Comparison of ENCODE assay signal across 15 cellular contexts in genomic region chr1:3673381-3674099, GRCh38. TPM values are rescaled to one million over a fixed set of nuclear protein-coding genes. Genes with fewer than 3 reads are reported as not detected.
A peak's percentile ranks its signal among the peaks of the same experiment; 100 is the strongest.
DNase-seq lines count a peak whose midpoint lies in the region; ATAC-seq, FAIRE-seq and TF ChIP-seq lines count a peak whose summit lies in the region.
"Had no signal": no experiment of that assay in that cellular context is flagged by ENCODE, and none has a peak within 500 bp of the region (broad histone marks: within the 10 kb centered on the region; RNA-seq: fewer than 3 reads in every experiment).

No MANE protein-coding gene starts in this region.

- no peak overlapping the region for H3K23ac ChIP-seq in H1 (ENCODE audit: insufficient read length)

- no peaks in the 10 kb centered on the region for H3K79me2 ChIP-seq in H1 (ENCODE audit: control insufficient read depth in 1 of 2, insufficient read depth in 2 of 2, low read length in 2 of 2)

- no peak overlapping the region for H2BK120ac ChIP-seq in H1 (replicated peaks; ENCODE audit: low read depth, low read length)

- no peak for TF ChIP-seq CTCF in H1 (IDR thresholded peaks at IDR 0.05; ENCODE audit: control extremely low read depth in 1 of 3, insufficient read depth in 1 of 3, low read depth in 1 of 3, low read length in 3 of 3)

- FAIRE-seq in H1 (lab: Jason Lieb, UNC): no peak
- FAIRE-seq: A549 had no signal

- H3K9me3 ChIP-seq in H1 (ENCODE audit: insufficient read depth in 2 of 2, low read depth in 1 of 2, low read length in 1 of 2): no peaks in the 10 kb centered on the region
- H3K9me3 ChIP-seq: A549, transverse colon had no signal

- no peak overlapping the region for H2BK20ac ChIP-seq in H1 (ENCODE audit: low read length)

- H4K5ac ChIP-seq in H1 (ENCODE audit: insufficient read length, low read depth, low read length): no peak overlapping the region

- 86% methylated on average over 25 of the region's 25 CpGs; no CpG with 5 or more reads in 1 of the 2 experiments for WGBS in H1 (ENCODE audit: extremely low coverage in 1 of 2, insufficient coverage in 1 of 2, insufficient read length in 1 of 2, insufficient replicate concordance in 2 of 2, low coverage in 1 of 2, low lambda C conversion rate in 2 of 2, missing lambda C conversion rate in 1 of 2), 2 experiments

- H3K18ac ChIP-seq in H1 (ENCODE audit: extremely low read depth, low read length): no peak overlapping the region

- H3K27me3 ChIP-seq in H1 (replicated peaks in 1 of 4; ENCODE audit: control insufficient read depth in 3 of 4, extremely low read depth in 1 of 4, insufficient read depth in 3 of 4, low read length in 3 of 4): peaks cover 0 to 3% (median 0%) of the 10 kb centered on the region in 4 experiments; a peak in 2 of 7 replicates

- peak overlapping the region; percentile 27 for H3K27ac Mint-ChIP-seq in activated T-cell treated with anti-CD3 and anti-CD28 coated beads, Interleukin-2, amount 50 U/mL, for 72 hours
- peak overlapping the region; percentile 73 to 93 (median 73) for H3K27ac Mint-ChIP-seq in IgD-negative memory B cell
- H3K27ac Mint-ChIP-seq in stimulated activated naive CD8-positive, alpha-beta T cell treated with anti-CD3 and anti-CD28 coated beads, Interleukin-15, amount 100 ng/mL, for 72 hours: peak overlapping the region; percentile 35 to 82

- peak in 1 of 2 donors; percentile 15 for ATAC-seq in activated T-cell treated with anti-CD3 and anti-CD28 coated beads, Interleukin-2, amount 50 U/mL, for 72 hours (replicated peaks in 1 of 2)
- ATAC-seq in stimulated activated naive CD8-positive, alpha-beta T cell treated with anti-CD3 and anti-CD28 coated beads, Interleukin-15, amount 100 ng/mL, for 72 hours: no peak
- ATAC-seq in HG03025 (IDR thresholded peaks at IDR 0.05; ENCODE audit: low FRiP score, unreplicated experiment): no peak
- ATAC-seq: A549, Panc1 had no signal

- H3K27me3 Mint-ChIP-seq in activated T-cell treated with anti-CD3 and anti-CD28 coated beads, Interleukin-2, amount 50 U/mL, for 72 hours (ENCODE audit: low read depth): no peaks in the 10 kb centered on the region
- peaks cover 10% of the 10 kb centered on the region for H3K27me3 Mint-ChIP-seq in IgD-negative memory B cell
- H3K27me3 Mint-ChIP-seq in stimulated activated naive CD8-positive, alpha-beta T cell treated with anti-CD3 and anti-CD28 coated beads, Interleukin-15, amount 100 ng/mL, for 72 hours: peaks cover 53% of the 10 kb centered on the region

- H3K9ac ChIP-seq in H1 (replicated peaks in 1 of 4; ENCODE audit: extremely low read depth in 1 of 4, low read depth in 3 of 4, low read length in 3 of 4): no peak overlapping the region

- H3K23me2 ChIP-seq in H1 (ENCODE audit: low read depth, low read length): peaks cover 4% of the 10 kb centered on the region; the same call in 1 of the 2 replicates

- H3K4me1 ChIP-seq in H1 (replicated peaks in 1 of 4; ENCODE audit: control insufficient read depth in 3 of 4, insufficient read depth in 4 of 4, low read length in 3 of 4): peaks cover 0 to 35% (median 24%) of the 10 kb centered on the region in 4 experiments; a peak in 6 of 7 replicates

- H3K14ac ChIP-seq in H1 (ENCODE audit: insufficient read length): no peak overlapping the region

- no peak overlapping the region for H2BK5ac ChIP-seq in H1 (ENCODE audit: low read depth, low read length)

- peak overlapping the region; percentile 18 to 25 for H3K4me3 Mint-ChIP-seq in activated T-cell treated with anti-CD3 and anti-CD28 coated beads, Interleukin-2, amount 50 U/mL, for 72 hours
- peak overlapping the region; percentile 50 to 99 (median 90) for H3K4me3 Mint-ChIP-seq in IgD-negative memory B cell
- H3K4me3 Mint-ChIP-seq in stimulated activated naive CD8-positive, alpha-beta T cell treated with anti-CD3 and anti-CD28 coated beads, Interleukin-15, amount 100 ng/mL, for 72 hours: no peak overlapping the region
- H3K4me3 Mint-ChIP-seq: nephron had no signal

- H3K4me1 Mint-ChIP-seq in activated T-cell treated with anti-CD3 and anti-CD28 coated beads, Interleukin-2, amount 50 U/mL, for 72 hours (ENCODE audit: low read depth): peaks cover 15% of the 10 kb centered on the region
- H3K4me1 Mint-ChIP-seq in IgD-negative memory B cell: peaks cover 23 to 39% (median 30%) of the 10 kb centered on the region in 3 donors
- H3K4me1 Mint-ChIP-seq in stimulated activated naive CD8-positive, alpha-beta T cell treated with anti-CD3 and anti-CD28 coated beads, Interleukin-15, amount 100 ng/mL, for 72 hours: peaks cover 42% of the 10 kb centered on the region

- no peak overlapping the region for H3K4me2 ChIP-seq in H1 (ENCODE audit: insufficient read depth in 1 of 2, low read depth in 2 of 2, low read length in 2 of 2)
- H3K4me2 ChIP-seq: A549 had no signal

- H3K9me3 Mint-ChIP-seq in activated T-cell treated with anti-CD3 and anti-CD28 coated beads, Interleukin-2, amount 50 U/mL, for 72 hours: no peaks in the 10 kb centered on the region
- no peaks in the 10 kb centered on the region for H3K9me3 Mint-ChIP-seq in IgD-negative memory B cell
- no peaks in the 10 kb centered on the region for H3K9me3 Mint-ChIP-seq in stimulated activated naive CD8-positive, alpha-beta T cell treated with anti-CD3 and anti-CD28 coated beads, Interleukin-15, amount 100 ng/mL, for 72 hours
- H3K9me3 Mint-ChIP-seq: nephron had no signal

- H3K27ac ChIP-seq in H1 (ENCODE audit: low read depth, low read length): no peak overlapping the region
- H3K27ac ChIP-seq: A549, transverse colon had no signal

- H3K56ac ChIP-seq in H1 (replicated peaks; ENCODE audit: insufficient read length, low read depth, low read length): no peak overlapping the region

- CTCF ChIA-PET in H1 (lab: Charles Lee; ENCODE audit: partially characterized antibody): interaction anchor here (0.9 to 2.2 kb wide), 3 partner anchors 11 to 59 kb away, joined by 3 to 7 read pairs (median 5); no protein-coding TSS in a partner anchor

- H3K36me3 ChIP-seq in H1 (ENCODE audit: control insufficient read depth in 2 of 4, insufficient read depth in 4 of 4, low read length in 3 of 4): no peaks in the 10 kb centered on the region
- H3K36me3 ChIP-seq: transverse colon had no signal

- H3K4me3 ChIP-seq in H1 (ENCODE audit: extremely low read depth in 1 of 4, insufficient read depth in 2 of 4, low read depth in 3 of 4, low read length in 4 of 4): no peak overlapping the region
- H3K4me3 ChIP-seq: A549, transverse colon had no signal

- POLR2A ChIA-PET in H1 (lab: Charles Lee; ENCODE audit: partially characterized antibody): interaction anchor here (1.5 kb wide), 1 partner anchor 62 kb away, joined by 3 read pairs; no protein-coding TSS in a partner anchor

- no peak overlapping the region for H2AK5ac ChIP-seq in H1 (ENCODE audit: low read depth, low read length)

- peak overlapping the region; percentile 83 for H4K8ac ChIP-seq in H1 (ENCODE audit: extremely low read depth, insufficient read depth, low read length)

- H2BK12ac ChIP-seq in H1 (ENCODE audit: low read depth, low read length): peak overlapping the region; percentile 75; the same call in 1 of the 2 replicates

- H2BK15ac ChIP-seq in H1 (ENCODE audit: low read length): 0 out of 2 replicates have a peak overlapping the region, but pooled peaks have one; percentile 75

- TF ChIP-seq POLR2A in H1 (IDR thresholded peaks at IDR 0.05; ENCODE audit: control extremely low read depth in 1 of 2, low read depth in 2 of 2, low read length in 2 of 2): no peak

- no peak for TF ChIP-seq EP300 in H1 (IDR thresholded peaks at IDR 0.05; ENCODE audit: borderline replicate concordance in 1 of 2, low read depth in 2 of 2, low read length in 2 of 2)

- DNase-seq in activated T-cell treated with anti-CD3 and anti-CD28 coated beads, Interleukin-2, amount 50 U/mL, for 72 hours: no peak
- DNase-seq in activated T-cell treated with anti-CD3 and anti-CD28 coated beads for 4 hours (no peak), H1 (ENCODE audit: low read depth in 1 of 2, low spot score in 2 of 2) (no peak), NCI-H1092 treated with DMSO at 0.1 percent for 48 hours (lab: John Stamatoyannopoulos, UW) (no peak), DMS53 (lab: John Stamatoyannopoulos, UW) (no peak)
- DNase-seq in stimulated activated naive CD8-positive, alpha-beta T cell treated with anti-CD3 and anti-CD28 coated beads, Interleukin-15, amount 100 ng/mL, for 72 hours: no peak
- DNase-seq: amniotic stem cell, transverse colon had no signal

- H4K91ac ChIP-seq in H1 (replicated peaks; ENCODE audit: insufficient read length, low read length): peak overlapping the region; percentile 29

- no peak overlapping the region for H2AFZ ChIP-seq in H1 (ENCODE audit: low read length)

- H4K20me1 ChIP-seq in H1 (replicated peaks in 1 of 2; ENCODE audit: control insufficient read depth in 1 of 2, insufficient read depth in 2 of 2, low read length in 2 of 2): peaks cover 0 to 1% of the 10 kb centered on the region in 2 experiments

- no peak overlapping the region for H3K4ac ChIP-seq in H1 (replicated peaks; ENCODE audit: insufficient read length, low read depth, low read length)

- no peaks in the 10 kb centered on the region for H3K79me1 ChIP-seq in H1 (ENCODE audit: low read depth, low read length)

- TF ChIP-seq RAD21 in H1 (IDR thresholded peaks at IDR 0.05 in 1 of 2, conservative IDR thresholded peaks at IDR 0.05 in 1 of 2; ENCODE audit: low read depth in 2 of 2, low read length in 2 of 2): no peak

- no peaks in the 10 kb centered on the region for H3K36me3 Mint-ChIP-seq in activated T-cell treated with anti-CD3 and anti-CD28 coated beads, Interleukin-2, amount 50 U/mL, for 72 hours (ENCODE audit: insufficient read depth in 2 of 2)
- peaks cover 4% of the 10 kb centered on the region for H3K36me3 Mint-ChIP-seq in IgD-negative memory B cell

RNA-seq across cellular contexts. Expression of gene TP73, which starts 21.2 kb away (rescaled TPM):
- 1 to 10 TPM in 1 of 2 donors, under 1 TPM in 1; 0.65 to 1.3 TPM for total RNA-seq in activated T-cell treated with anti-CD3 and anti-CD28 coated beads, Interleukin-2, amount 50 U/mL, for 72 hours
- polyA plus RNA-seq in IgD-negative memory B cell (0.88 TPM), H1 (2011; rRNA removed) (2.6 and 4.2 TPM in 2 replicates)
- total RNA-seq in H1 (2021; fragmentation: NEBNext Ultra II Directional; extraction: Animal tissue kit (Norgen Biotek cat#: 25700)): 2.9 and 3.1 TPM in 2 replicates
- 1.3 TPM for polyA plus RNA-seq in H1 (2011; cell fraction: cytosol; rRNA removed)
- polyA plus RNA-seq in H1 (2011; cell fraction: nucleus; rRNA removed): 8.4 TPM
- polyA plus RNA-seq in H1 (2012, experiment 1 of 2): 1.2 to 3.8 TPM (median 2.8 TPM) in 4 replicates
- 1.3 TPM for polyA plus RNA-seq in H1 (2012, experiment 2 of 2)
- 2.1 TPM for polyA plus RNA-seq in H1 (2013, experiment 1 of 2)
- 2.3 TPM for polyA plus RNA-seq in H1 (2013, experiment 2 of 2)
- 1.9 and 3.5 TPM in 2 replicates for polyA minus RNA-seq in H1 (2011; rRNA and poly(A)+ RNA removed)
- 3.4 TPM for polyA minus RNA-seq in H1 (2011; cell fraction: cytosol; rRNA and poly(A)+ RNA removed)
- 6.7 TPM for polyA minus RNA-seq in H1 (2011; cell fraction: nucleus; rRNA and poly(A)+ RNA removed)
- total RNA-seq: dermis microvascular lymphatic vessel endothelial cell, skeletal muscle tissue had no signal

RNA-seq across cellular contexts. Expression of gene WRAP73, which starts 23.6 kb away (rescaled TPM):
- 10 to 100 TPM; 39.9 TPM for total RNA-seq in activated T-cell treated with anti-CD3 and anti-CD28 coated beads, Interleukin-2, amount 50 U/mL, for 72 hours
- 29.7 TPM for polyA plus RNA-seq in IgD-negative memory B cell
- 29.7 and 30.3 TPM in 2 replicates for total RNA-seq in H1 (2021; fragmentation: NEBNext Ultra II Directional; extraction: Animal tissue kit (Norgen Biotek cat#: 25700))
- 50.7 and 66.4 TPM in 2 replicates for polyA plus RNA-seq in H1 (2011; rRNA removed)
- polyA plus RNA-seq in H1 (2011; cell fraction: cytosol; rRNA removed): 54.2 TPM
- 183 TPM for polyA plus RNA-seq in H1 (2011; cell fraction: nucleus; rRNA removed)
- polyA plus RNA-seq in H1 (2012, experiment 1 of 2): 29.1 to 37.1 TPM (median 32.3 TPM) in 4 replicates
- polyA plus RNA-seq in H1 (2012, experiment 2 of 2): 26.5 TPM
- polyA plus RNA-seq in H1 (2013, experiment 1 of 2): 23.2 TPM
- 21.4 TPM for polyA plus RNA-seq in H1 (2013, experiment 2 of 2)
- polyA minus RNA-seq in H1 (2011; rRNA and poly(A)+ RNA removed): 32.3 and 34.3 TPM in 2 replicates
- 25.3 TPM for polyA minus RNA-seq in H1 (2011; cell fraction: cytosol; rRNA and poly(A)+ RNA removed)
- polyA minus RNA-seq in H1 (2011; cell fraction: nucleus; rRNA and poly(A)+ RNA removed): 44.8 TPM

RNA-seq across cellular contexts. Expression of gene TPRG1L, which starts 48.7 kb away (rescaled TPM):
- total RNA-seq in activated T-cell treated with anti-CD3 and anti-CD28 coated beads, Interleukin-2, amount 50 U/mL, for 72 hours: 10 to 100 TPM; 12.5 to 15.5 TPM
- polyA plus RNA-seq in IgD-negative memory B cell (37.8 TPM), H1 (2011; rRNA removed) (19.8 and 22.3 TPM in 2 replicates)
- 21.7 and 22.2 TPM in 2 replicates for total RNA-seq in H1 (2021; fragmentation: NEBNext Ultra II Directional; extraction: Animal tissue kit (Norgen Biotek cat#: 25700))
- polyA plus RNA-seq in H1 (2011; cell fraction: cytosol; rRNA removed): 21.1 TPM
- polyA plus RNA-seq in H1 (2011; cell fraction: nucleus; rRNA removed): 10.8 TPM
- polyA plus RNA-seq in H1 (2012, experiment 1 of 2): 17.4 to 21.5 TPM (median 21.1 TPM) in 4 replicates
- 23.7 TPM for polyA plus RNA-seq in H1 (2012, experiment 2 of 2)
- polyA plus RNA-seq in H1 (2013, experiment 1 of 2): 13.6 TPM
- 13.7 TPM for polyA plus RNA-seq in H1 (2013, experiment 2 of 2)
- polyA minus RNA-seq in H1 (2011; rRNA and poly(A)+ RNA removed): 15.2 and 19.2 TPM in 2 replicates
- polyA minus RNA-seq in H1 (2011; cell fraction: cytosol; rRNA and poly(A)+ RNA removed): 15.5 TPM
- polyA minus RNA-seq in H1 (2011; cell fraction: nucleus; rRNA and poly(A)+ RNA removed): 6.6 TPM

Comparison
In these comparisons a context has a peak if more than half of its experiments do, and no peak if none do; other contexts are left out.
1. H3K4me3 Mint-ChIP-seq: peak in activated T-cell treated with anti-CD3 and anti-CD28 coated beads, Interleukin-2, amount 50 U/mL, for 72 hours (2 of 2) and IgD-negative memory B cell (4 of 4); none in stimulated activated naive CD8-positive, alpha-beta T cell treated with anti-CD3 and anti-CD28 coated beads, Interleukin-15, amount 100 ng/mL, for 72 hours (0 of 2).
2. Peak in every context shown above with its lines, with median percentiles within 50 percentile points of each other: H3K27ac Mint-ChIP-seq.